In genomic region chr11:58919980-58920379, GRCh38 we compare ENCODE assay signal across 1 cellular context.
TF ChIP-seq lines count a peak whose summit lies in the region.

No MANE protein-coding gene starts in this region.

TF ChIP-seq in HCT116, 20 proteins besides CTCF, POLR2A, EP300 and RAD21 (continued from another document):
- TF ChIP-seq, protein P1, sequence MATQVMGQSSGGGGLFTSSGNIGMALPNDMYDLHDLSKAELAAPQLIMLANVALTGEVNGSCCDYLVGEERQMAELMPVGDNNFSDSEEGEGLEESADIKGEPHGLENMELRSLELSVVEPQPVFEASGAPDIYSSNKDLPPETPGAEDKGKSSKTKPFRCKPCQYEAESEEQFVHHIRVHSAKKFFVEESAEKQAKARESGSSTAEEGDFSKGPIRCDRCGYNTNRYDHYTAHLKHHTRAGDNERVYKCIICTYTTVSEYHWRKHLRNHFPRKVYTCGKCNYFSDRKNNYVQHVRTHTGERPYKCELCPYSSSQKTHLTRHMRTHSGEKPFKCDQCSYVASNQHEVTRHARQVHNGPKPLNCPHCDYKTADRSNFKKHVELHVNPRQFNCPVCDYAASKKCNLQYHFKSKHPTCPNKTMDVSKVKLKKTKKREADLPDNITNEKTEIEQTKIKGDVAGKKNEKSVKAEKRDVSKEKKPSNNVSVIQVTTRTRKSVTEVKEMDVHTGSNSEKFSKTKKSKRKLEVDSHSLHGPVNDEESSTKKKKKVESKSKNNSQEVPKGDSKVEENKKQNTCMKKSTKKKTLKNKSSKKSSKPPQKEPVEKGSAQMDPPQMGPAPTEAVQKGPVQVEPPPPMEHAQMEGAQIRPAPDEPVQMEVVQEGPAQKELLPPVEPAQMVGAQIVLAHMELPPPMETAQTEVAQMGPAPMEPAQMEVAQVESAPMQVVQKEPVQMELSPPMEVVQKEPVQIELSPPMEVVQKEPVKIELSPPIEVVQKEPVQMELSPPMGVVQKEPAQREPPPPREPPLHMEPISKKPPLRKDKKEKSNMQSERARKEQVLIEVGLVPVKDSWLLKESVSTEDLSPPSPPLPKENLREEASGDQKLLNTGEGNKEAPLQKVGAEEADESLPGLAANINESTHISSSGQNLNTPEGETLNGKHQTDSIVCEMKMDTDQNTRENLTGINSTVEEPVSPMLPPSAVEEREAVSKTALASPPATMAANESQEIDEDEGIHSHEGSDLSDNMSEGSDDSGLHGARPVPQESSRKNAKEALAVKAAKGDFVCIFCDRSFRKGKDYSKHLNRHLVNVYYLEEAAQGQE (IDR thresholded peaks at IDR 0.05; ENCODE audit: low read depth) = no peak
